27 cellular contexts compared by ENCODE assay signal in genomic region chrX:40476958-40477357, GRCh38.
"Had no signal": no experiment of that assay in that cellular context is flagged by ENCODE, and none has a peak within 500 bp of the region (broad histone marks: within the 10 kb centered on the region; RNA-seq: fewer than 3 reads in every experiment).

No MANE protein-coding gene starts in this region.

- ATAC-seq: activated naive CD4-positive, alpha-beta T cell treated with anti-CD3 and anti-CD28 coated beads, Interleukin-2, amount 50 U/mL, for 72 hours; gastrocnemius medialis; left ventricle myocardium superior; pancreas; psoas muscle; stimulated activated naive CD8-positive, alpha-beta T cell treated with anti-CD3 and anti-CD28 coated beads, Interleukin-15, Interleukin-2, amounts not matched to agents 100 U/mL and 50 U/mL, for 24 hours; upper lobe of right lung had no signal

- H3K27me3 ChIP-seq: brain microvascular endothelial cell, esophagus squamous epithelium, pancreas, right atrium auricular region, upper lobe of right lung had no signal

- H3K9me3 ChIP-seq: colonic mucosa, esophagus squamous epithelium, gastrocnemius medialis, pancreas, psoas muscle, upper lobe of right lung had no signal

- H3K27ac ChIP-seq: brain microvascular endothelial cell, colonic mucosa, esophagus squamous epithelium, gastrocnemius medialis, pancreas, psoas muscle, right atrium auricular region, spleen, upper lobe of right lung, WERI-Rb-1 had no signal

- DNase-seq: activated CD4-positive, alpha-beta T cell treated with anti-CD3 and anti-CD28 coated beads, Interleukin-2, amount 10 ng/mL, durations not matched to agents 7 days and 5 days; activated CD4-positive, CD25-positive, alpha-beta regulatory T cell treated with anti-CD3 and anti-CD28 coated beads, Interleukin-2, amount 50 U/mL, for 72 hours; activated gamma-delta T cell treated with Interleukin-2 at 50 U/mL for 16 hours; activated T-cell treated with anti-CD3 and anti-CD28 coated beads, Interleukin-2, amount 50 U/mL, for 72 hours; aorta; brain microvascular endothelial cell; caudate nucleus; colonic mucosa; endodermal cell; esophagus squamous epithelium; gastrocnemius medialis; hypothalamus; left ventricle myocardium superior; mammary epithelial cell; midbrain; nephron progenitor cell; pancreas; psoas muscle; spleen; stimulated activated CD4-positive, alpha-beta T cell treated with anti-CD3 and anti-CD28 coated beads, Interleukin-4, amount 100 ng/mL, for 1 hour; stimulated activated naive CD8-positive, alpha-beta T cell treated with anti-CD3 and anti-CD28 coated beads, Interleukin-15, Interleukin-2, amounts not matched to agents 100 U/mL and 50 U/mL, for 24 hours; SW 1271; upper lobe of right lung; WERI-Rb-1 had no signal

- H3K4me1 ChIP-seq: colonic mucosa, gastrocnemius medialis, pancreas, psoas muscle, right atrium auricular region, upper lobe of right lung had no signal

- H3K36me3 ChIP-seq: brain microvascular endothelial cell, colonic mucosa, esophagus squamous epithelium, gastrocnemius medialis, pancreas, right atrium auricular region, spleen, upper lobe of right lung, WERI-Rb-1 had no signal

- FAIRE-seq: pancreas, TTC549 had no signal

- H3K4me3 ChIP-seq: colonic mucosa, esophagus squamous epithelium, gastrocnemius medialis, pancreas, psoas muscle, right atrium auricular region, spleen, upper lobe of right lung had no signal
